In the genomic region with DNA sequence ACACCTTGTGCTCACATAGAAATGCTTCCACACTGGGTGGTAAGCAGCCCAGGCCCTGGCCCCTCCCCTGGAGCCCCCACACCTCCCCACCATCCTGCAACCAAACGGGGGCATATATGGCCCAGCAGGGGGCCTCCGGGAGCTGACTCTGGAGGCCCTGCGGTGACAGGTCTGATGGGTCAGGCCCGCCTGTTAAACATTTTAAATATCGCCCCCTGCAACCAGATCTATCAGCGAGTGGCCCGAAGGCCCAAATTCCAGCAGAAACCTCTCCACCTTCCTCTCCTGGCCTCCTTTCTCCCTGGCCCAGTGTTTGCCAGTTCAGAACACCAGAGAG, we compare ENCODE assay signal across 9 cellular contexts. TPM values are rescaled to one million over a fixed set of nuclear protein-coding genes. Genes with fewer than 3 reads are reported as not detected.
DNase-seq lines count a peak whose midpoint lies in the region; ATAC-seq and TF ChIP-seq lines count a peak whose summit lies in the region.
"Had no signal": no experiment of that assay in that cellular context is flagged by ENCODE, and none has a peak within 500 bp of the region (broad histone marks: within the 10 kb centered on the region; RNA-seq: fewer than 3 reads in every experiment).

No MANE protein-coding gene starts in this region.

- H3K27me3 ChIP-seq in hepatocyte (no peaks in the 10 kb centered on the region), transverse colon (no peaks in the 10 kb centered on the region)

- POLR2A ChIA-PET in activated CD8-positive, alpha-beta T cell treated with anti-CD3 and anti-CD28 coated beads for 36 hours (lab: Charles Lee): interaction anchor here (0.9 kb wide), 1 partner anchor 27 kb away, joined by 3 read pairs; no protein-coding TSS in a partner anchor

- H3K9me2 ChIP-seq in hepatocyte (replicated peaks; ENCODE audit: insufficient read depth): no peaks in the 10 kb centered on the region

- TF ChIP-seq EP300 in transverse colon (IDR thresholded peaks at IDR 0.05; ENCODE audit: low read depth): no peak

- H3K4me3 ChIP-seq in hepatocyte: no peak overlapping the region
- no peak overlapping the region for H3K4me3 ChIP-seq in transverse colon

- H2AFZ ChIP-seq in hepatocyte: no peak overlapping the region

- no peak overlapping the region for H3K4me3 Mint-ChIP-seq in activated CD8-positive, alpha-beta T cell treated with anti-CD3 and anti-CD28 coated beads for 36 hours

- intact Hi-C loops in Right ventricle myocardium inferior (cut with DNase I): loop anchor here (2.0 kb wide), 1 partner anchor 447 kb away; no protein-coding TSS in a partner anchor
- intact Hi-C loops in cardiac septum (cut with DNase I): no loop called here
- intact Hi-C loops in activated CD8-positive, alpha-beta T cell treated with anti-CD3 and anti-CD28 coated beads for 36 hours (cut with micrococcal nuclease): no loop called here
- intact Hi-C loops in transverse colon (cut with DNase I; ENCODE audit: low total_unique reads): no loop called here

- no peak overlapping the region for H3K27ac Mint-ChIP-seq in activated CD8-positive, alpha-beta T cell treated with anti-CD3 and anti-CD28 coated beads for 36 hours

- H3K36me3 ChIP-seq in hepatocyte (replicated peaks; ENCODE audit: insufficient read depth, low read depth): no peaks in the 10 kb centered on the region
- H3K36me3 ChIP-seq in transverse colon: no peaks in the 10 kb centered on the region

- in situ Hi-C loops in transverse colon (cut with MboI; ENCODE audit: low pct_ligation_motif_present in 1 of 4, low pct_unique_long_range_greater_than_20kb in 1 of 4, low sequenced_read_pairs in 3 of 4): no loop called here

- H3K4me1 ChIP-seq in hepatocyte (ENCODE audit: insufficient read depth): peaks cover 3% of the 10 kb centered on the region
- H3K4me1 ChIP-seq in transverse colon: no peaks in the 10 kb centered on the region

- no peaks in the 10 kb centered on the region for H4K20me1 ChIP-seq in hepatocyte (ENCODE audit: insufficient read depth, poor library complexity, severe bottlenecking)

- no peaks in the 10 kb centered on the region for H3K9me3 ChIP-seq in hepatocyte (ENCODE audit: low read depth)
- no peaks in the 10 kb centered on the region for H3K9me3 ChIP-seq in transverse colon

- H3K4me2 ChIP-seq in hepatocyte: no peak overlapping the region

- no peak for TF ChIP-seq POLR2A in transverse colon (IDR thresholded peaks at IDR 0.05)

- H3K36me3 Mint-ChIP-seq in activated CD8-positive, alpha-beta T cell treated with anti-CD3 and anti-CD28 coated beads for 36 hours (ENCODE audit: low read depth): peaks cover 11% of the 10 kb centered on the region

- CTCF ChIA-PET in activated CD8-positive, alpha-beta T cell treated with anti-CD3 and anti-CD28 coated beads for 36 hours (lab: Charles Lee): interaction anchor here (1.0 to 4.9 kb wide), 11 partner anchors 11 to 100 kb away, joined by 3 to 32 read pairs (median 5); no protein-coding TSS in a partner anchor

- 50% methylated on average over 7 of the region's 7 CpGs for WGBS in hepatocyte (ENCODE audit: low lambda C conversion rate, missing lambda C conversion rate)
- WGBS in transverse colon (ENCODE audit: low coverage in 1 of 2), 2 donors: 80 to 100% methylated on average over 1 to 7 of the region's 7 CpGs

- peaks cover 6% of the 10 kb centered on the region for H3K9me3 Mint-ChIP-seq in activated CD8-positive, alpha-beta T cell treated with anti-CD3 and anti-CD28 coated beads for 36 hours

- TF ChIP-seq CTCF in activated CD8-positive, alpha-beta T cell treated with anti-CD3 and anti-CD28 coated beads for 36 hours (IDR thresholded peaks at IDR 0.05): peak; percentile 64
- peak; percentile 32 for TF ChIP-seq CTCF in hepatocyte (IDR thresholded peaks at IDR 0.05; ENCODE audit: poor library complexity)
- peak in 4 of 5 experiments; percentile 13 to 16 (median 14) for TF ChIP-seq CTCF in transverse colon (IDR thresholded peaks at IDR 0.05)

- DNase-seq in Right ventricle myocardium inferior (ENCODE audit: missing footprints): no peak
- DNase-seq in cardiac septum (ENCODE audit: low spot score): no peak
- DNase-seq in activated CD8-positive, alpha-beta T cell treated with anti-CD3 and anti-CD28 coated beads for 36 hours: peak; percentile 73
- DNase-seq in hepatocyte (ENCODE audit: low spot score): peak; percentile 37
- DNase-seq in transverse colon: no peak
- no peak for DNase-seq in activated CD4-positive, CD25-positive, alpha-beta regulatory T cell treated with anti-CD3 and anti-CD28 coated beads, Interleukin-2, amount 50 U/mL, for 72 hours
- no peak for DNase-seq in NCI-H1048 (lab: John Stamatoyannopoulos, UW)
- DNase-seq: COR-L47 had no signal

- H3K27ac ChIP-seq in hepatocyte (no peak overlapping the region), transverse colon (no peak overlapping the region)

- peaks cover 16% of the 10 kb centered on the region for H3K4me1 Mint-ChIP-seq in activated CD8-positive, alpha-beta T cell treated with anti-CD3 and anti-CD28 coated beads for 36 hours (ENCODE audit: low read depth)

- ATAC-seq in Right ventricle myocardium inferior (peak; percentile 39), GM21723 (IDR thresholded peaks at IDR 0.05; ENCODE audit: unreplicated experiment) (no peak)
- peak; percentile 96 for ATAC-seq in activated CD8-positive, alpha-beta T cell treated with anti-CD3 and anti-CD28 coated beads for 36 hours

- H3K79me2 ChIP-seq in hepatocyte: no peaks in the 10 kb centered on the region

- H3K27me3 Mint-ChIP-seq in activated CD8-positive, alpha-beta T cell treated with anti-CD3 and anti-CD28 coated beads for 36 hours: no peaks in the 10 kb centered on the region

RNA-seq across cellular contexts. Expression of gene KATNAL1, which starts 48.0 kb away (rescaled TPM):
- total RNA-seq in Right ventricle myocardium inferior (41.0 TPM), cardiac septum (95.3 TPM), hepatocyte (9.4 and 9.8 TPM in 2 replicates), transverse colon (1 to 10 TPM; 4.4 to 9.8 (median 6.7) TPM)
- total RNA-seq in activated CD8-positive, alpha-beta T cell treated with anti-CD3 and anti-CD28 coated beads for 36 hours: 1 to 10 TPM; 8.6 to 9.0 TPM
- 2.1 and 2.4 TPM in 2 replicates for polyA plus RNA-seq in hepatocyte

Comparison
In these comparisons a context has a peak if more than half of its experiments do, and no peak if none do; other contexts are left out.
1. DNase-seq: peak in activated CD8-positive, alpha-beta T cell treated with anti-CD3 and anti-CD28 coated beads for 36 hours (single experiment) and hepatocyte (single experiment); none in Right ventricle myocardium inferior (single experiment), cardiac septum (single experiment), transverse colon (single experiment), activated CD4-positive, CD25-positive, alpha-beta regulatory T cell treated with anti-CD3 and anti-CD28 coated beads, Interleukin-2, amount 50 U/mL, for 72 hours (single experiment) and NCI-H1048 (single experiment).
2. CTCF ChIP-seq: peak in every context shown above with its lines; median percentile 64 in activated CD8-positive, alpha-beta T cell treated with anti-CD3 and anti-CD28 coated beads for 36 hours; 32 in hepatocyte; 14 in transverse colon.